ENCODE assay signal across 22 cellular contexts in genomic region chr6:41594326-41594725, GRCh38. TPM values are rescaled to one million over a fixed set of nuclear protein-coding genes. Genes with fewer than 3 reads are reported as not detected.
DNase-seq lines count a peak whose midpoint lies in the region; ATAC-seq, FAIRE-seq and TF ChIP-seq lines count a peak whose summit lies in the region.
"Had no signal": no experiment of that assay in that cellular context is flagged by ENCODE, and none has a peak within 500 bp of the region (broad histone marks: within the 10 kb centered on the region; RNA-seq: fewer than 3 reads in every experiment).

No MANE protein-coding gene starts in this region.

- ATAC-seq in gastrocnemius medialis (no peak), GM21723 (IDR thresholded peaks at IDR 0.05; ENCODE audit: unreplicated experiment) (no peak)
- ATAC-seq: CD8-positive, alpha-beta T cell had no signal

- TF ChIP-seq CTCF in AG09319 (IDR thresholded peaks at IDR 0.05; ENCODE audit: low read depth, low read length) = no peak
- TF ChIP-seq CTCF in kidney (IDR thresholded peaks at IDR 0.05; ENCODE audit: borderline replicate concordance, extremely low read depth, insufficient read depth) = no peak
- no peak for TF ChIP-seq CTCF in gastrocnemius medialis (IDR thresholded peaks at IDR 0.05 in 4 of 5, conservative IDR thresholded peaks at IDR 0.05 in 1 of 5)
- TF ChIP-seq CTCF in transverse colon (IDR thresholded peaks at IDR 0.05) = no peak

- TF ChIP-seq EP300 in transverse colon (IDR thresholded peaks at IDR 0.05; ENCODE audit: low read depth) = no peak

- H3K9me3 ChIP-seq in kidney (ENCODE audit: control insufficient read depth in 1 of 2, low read length in 2 of 2) (no peaks in the 10 kb centered on the region), gastrocnemius medialis (no peaks in the 10 kb centered on the region), transverse colon (no peaks in the 10 kb centered on the region)
- H3K9me3 ChIP-seq: BLaER1, MG63, SJSA1 had no signal

- FAIRE-seq in kidney (lab: Jason Lieb, UNC) = no peak

- H3K27me3 ChIP-seq in gastrocnemius medialis (no peaks in the 10 kb centered on the region), transverse colon (no peaks in the 10 kb centered on the region)
- H3K27me3 ChIP-seq: BLaER1, MG63, SJSA1 had no signal

- H3K27ac ChIP-seq in kidney (ENCODE audit: low read depth in 2 of 2, low read length in 2 of 2) = no peak overlapping the region
- no peak overlapping the region for H3K27ac ChIP-seq in gastrocnemius medialis
- no peak overlapping the region for H3K27ac ChIP-seq in transverse colon
- H3K27ac ChIP-seq: BLaER1, HL-60, SJSA1 had no signal

- WGBS in transverse colon (ENCODE audit: low coverage in 1 of 2), 2 donors = 77 to 94% methylated on average over 4 to 5 of the region's 5 CpGs

- DNase-seq in AG09319 (ENCODE audit: extremely low read depth, low read depth) (peak; percentile 63), GM04504 (ENCODE audit: low read depth) (peak; percentile 73), fibroblast of gingiva (ENCODE audit: low read depth) (peak; percentile 79), kidney (peak; percentile 22), gastrocnemius medialis (no peak), islet precursor cell (no peak), transverse colon (no peak)
- DNase-seq: Calu3; CD8-positive, alpha-beta T cell; EL; H7; Kasumi-1; MG63; NCI-H1092; NCI-H1436 treated with DMSO at 0.1 percent for 48 hours; NCI-H2029; NCI-H526 had no signal

- peaks cover 15 to 25% of the 10 kb centered on the region in 2 donors for H3K36me3 ChIP-seq in kidney (ENCODE audit: control insufficient read depth in 1 of 2, insufficient read depth in 2 of 2, low read length in 2 of 2)
- H3K36me3 ChIP-seq in gastrocnemius medialis = peaks cover 0 to 13% of the 10 kb centered on the region in 2 donors
- H3K36me3 ChIP-seq in transverse colon = peaks cover 0 to 5% (median 0%) of the 10 kb centered on the region in 4 donors
- H3K36me3 ChIP-seq: MG63 had no signal

- intact Hi-C loops in kidney (cut with DNase I) (loop anchor here (10.0 kb wide), 1 partner anchor 130 kb away; no protein-coding TSS in a partner anchor), gastrocnemius medialis (cut with DNase I; ENCODE audit: low total_unique reads) (loop anchor here (5.0 kb wide), 1 partner anchor 47 kb away; the partner anchor contains the start of gene FOXP4), transverse colon (cut with DNase I; ENCODE audit: low total_unique reads) (loop anchor here (5.0 kb wide), 3 partner anchors 132 to 222 kb away; no protein-coding TSS in a partner anchor)

- in situ Hi-C loops in gastrocnemius medialis (cut with MboI; ENCODE audit: low sequenced_read_pairs in 4 of 4) = loop anchor here (5.0 to 10.0 kb wide), 6 partner anchors 130 to 230 kb away; partner anchors contain the start of gene FRS3 (in 1 of the 4)
- in situ Hi-C loops in transverse colon (cut with MboI; ENCODE audit: low pct_ligation_motif_present in 1 of 4, low pct_unique_long_range_greater_than_20kb in 1 of 4, low sequenced_read_pairs in 3 of 4) = loop anchor here (10.0 to 25.0 kb wide), 6 partner anchors 80 to 230 kb away; no protein-coding TSS in a partner anchor

- no peak overlapping the region for H3K4me3 ChIP-seq in kidney (ENCODE audit: low read length in 2 of 2)
- no peak overlapping the region for H3K4me3 ChIP-seq in gastrocnemius medialis
- H3K4me3 ChIP-seq in transverse colon = no peak overlapping the region
- H3K4me3 ChIP-seq: BLaER1, MG63, SJSA1 had no signal

- H3K4me1 ChIP-seq in kidney (ENCODE audit: control insufficient read depth in 1 of 2, insufficient read depth in 1 of 2, low read depth in 1 of 2, low read length in 2 of 2) (no peaks in the 10 kb centered on the region), gastrocnemius medialis (no peaks in the 10 kb centered on the region), transverse colon (no peaks in the 10 kb centered on the region)

- H3K9ac ChIP-seq in kidney (ENCODE audit: low read length in 2 of 2) = no peak overlapping the region
- H3K9ac ChIP-seq: BLaER1 had no signal

- TF ChIP-seq POLR2A in gastrocnemius medialis (IDR thresholded peaks at IDR 0.05) (no peak), transverse colon (IDR thresholded peaks at IDR 0.05) (no peak)

RNA-seq across cellular contexts. Expression of gene MDFI, which starts 43.9 kb away (rescaled TPM):
- total RNA-seq in kidney (16.9 TPM), gastrocnemius medialis (1 to 10 TPM in 1 of 4 donors, under 1 TPM in 1, not detected in 2; 0.26 to 1.1 TPM), transverse colon (1 to 10 TPM in 2 of 4 donors, not detected in 2; 2.1 to 2.2 TPM)
- 2.3 TPM for polyA plus RNA-seq in kidney (ENCODE audit: insufficient read depth, low read depth, low replicate concordance)
- total RNA-seq: CD8-positive, alpha-beta T cell; SJSA1 had no signal
- polyA plus RNA-seq: IgD-negative memory B cell had no signal

RNA-seq across cellular contexts. Expression of gene FOXP4, which starts 48.1 kb away (rescaled TPM):
- total RNA-seq in kidney (33.2 TPM), gastrocnemius medialis (10 to 100 TPM in 1 of 4 donors, 1 to 10 TPM in 3; 3.4 to 11.4 (median 6.5) TPM), transverse colon (10 to 100 TPM; 13.8 to 45.6 (median 17.2) TPM)
- 14.0 TPM for polyA plus RNA-seq in kidney (ENCODE audit: insufficient read depth, low read depth, low replicate concordance)

Comparison
In these comparisons a context has a peak if more than half of its experiments do, and no peak if none do; other contexts are left out.
1. DNase-seq: peak in AG09319 (single experiment), GM04504 (single experiment), fibroblast of gingiva (single experiment) and kidney (single experiment); none in gastrocnemius medialis (0 of 2), islet precursor cell (single experiment) and transverse colon (single experiment).